ENCODE assay signal across 8 cellular contexts in the genomic region with DNA sequence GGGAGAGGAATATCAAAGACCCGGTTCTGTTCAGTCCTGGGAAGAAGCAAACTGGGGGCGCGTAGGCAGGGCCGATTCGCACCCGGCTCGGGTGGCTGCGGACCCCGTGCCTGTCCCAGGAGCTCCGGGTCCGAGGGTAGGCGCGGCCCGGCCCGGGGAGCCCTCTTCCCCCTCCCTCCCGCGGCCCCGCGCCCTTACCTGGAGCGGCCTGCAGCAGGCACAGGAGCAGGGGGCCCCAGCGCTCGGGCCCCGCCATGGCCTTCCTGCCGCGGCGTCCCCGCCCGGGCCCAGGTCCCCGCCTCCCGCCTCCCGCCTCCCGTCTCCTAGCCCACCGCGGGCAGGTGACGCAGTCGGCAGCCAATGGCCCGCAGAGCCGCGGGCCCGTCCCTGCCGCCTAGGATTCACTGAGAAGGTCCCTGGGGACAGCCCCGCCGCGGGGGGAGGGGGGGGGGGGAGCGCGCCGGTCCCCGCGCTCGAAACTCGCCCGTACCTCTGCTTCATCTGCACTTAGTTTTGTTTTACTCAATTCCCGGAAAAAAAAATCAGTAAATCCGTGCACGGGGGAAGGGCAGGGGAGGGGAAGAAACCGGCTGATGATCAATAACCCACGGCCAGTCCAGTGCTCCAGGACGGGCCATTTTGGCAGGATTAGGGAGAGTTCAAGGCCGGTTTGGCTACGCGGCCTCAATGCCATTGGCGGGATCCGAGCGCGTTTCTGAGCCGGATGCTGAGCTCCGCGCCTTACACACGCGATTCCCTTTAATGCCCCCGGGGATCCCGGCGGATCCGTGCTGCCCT.
DNase-seq lines count a peak whose midpoint lies in the region; ATAC-seq lines count a peak whose summit lies in the region.

A gene (minus strand): TSS at position 297 of the 798 bp plus-strand sequence. CDS start 41 bp downstream, at position 256.

- no peaks in the 10 kb centered on the region for H3K36me3 ChIP-seq in HUES48 (ENCODE audit: control insufficient read depth, insufficient read depth, low read length)

- H3K9ac ChIP-seq in HUES48 (ENCODE audit: low read depth, low read length): peak within 1 kb of the TSS; percentile 84

- ATAC-seq in HG03439 (IDR thresholded peaks at IDR 0.05; ENCODE audit: unreplicated experiment) (no peak), GM21737 (IDR thresholded peaks at IDR 0.05; ENCODE audit: unreplicated experiment) (no peak)

- peaks cover 9% of the 10 kb centered on the region; the same call in 1 of the 2 replicates for H3K4me1 ChIP-seq in HUES48 (ENCODE audit: control insufficient read depth, insufficient read depth, low read length)

- H3K27me3 ChIP-seq in HUES48 (ENCODE audit: control insufficient read depth, insufficient read depth, low read length): no peaks in the 10 kb centered on the region

- H3K4me3 ChIP-seq in HUES48 (ENCODE audit: low read depth, low read length): peak within 1 kb of the TSS; percentile 83

- H3K9me3 ChIP-seq in HUES48 (ENCODE audit: control insufficient read depth, insufficient read depth, low read length): no peaks in the 10 kb centered on the region

- peak within 1 kb of the TSS; percentile 57 for H3K27ac ChIP-seq in HUES48 (ENCODE audit: low read depth, low read length)

- DNase-seq in DMS79 (lab: John Stamatoyannopoulos, UW) (peak; percentile 74), SW480 (ENCODE audit: low spot score) (peak; percentile 50), astrocyte of the hippocampus (ENCODE audit: low read depth, low spot score) (peak; percentile 48), iPS-NIHi7 (ENCODE audit: extremely low spot score) (peak; percentile 92)
- peak; percentile 90 for DNase-seq in stimulated activated CD4-positive, alpha-beta T cell treated with anti-CD3 and anti-CD28 coated beads, Interleukin-15, amount 100 ng/mL, for 24 hours
